8 cellular contexts compared by ENCODE assay signal in genomic region chr13:51803018-51803417, GRCh38. TPM values are rescaled to one million over a fixed set of nuclear protein-coding genes. Genes with fewer than 3 reads are reported as not detected.
A peak's percentile ranks its signal among the peaks of the same experiment; 100 is the strongest.
DNase-seq lines count a peak whose midpoint lies in the region; ATAC-seq and TF ChIP-seq lines count a peak whose summit lies in the region.

No MANE protein-coding gene starts in this region.

- no peak for TF ChIP-seq CTCF in adrenal gland (IDR thresholded peaks at IDR 0.05)
- TF ChIP-seq CTCF in thoracic aorta (IDR thresholded peaks at IDR 0.05), result no peak

- no peaks in the 10 kb centered on the region for H3K9me3 ChIP-seq in adrenal gland (replicated peaks in 1 of 3)
- no peaks in the 10 kb centered on the region for H3K9me3 ChIP-seq in thoracic aorta

- peaks cover 0 to 4% of the 10 kb centered on the region in 2 donors for H3K36me3 Mint-ChIP-seq in activated T-cell treated with anti-CD3 and anti-CD28 coated beads, Interleukin-2, amount 50 U/mL, for 72 hours (ENCODE audit: insufficient read depth in 2 of 2)

- H3K27me3 Mint-ChIP-seq in activated T-cell treated with anti-CD3 and anti-CD28 coated beads, Interleukin-2, amount 50 U/mL, for 72 hours (ENCODE audit: low read depth), result no peaks in the 10 kb centered on the region

- H3K36me3 ChIP-seq in adrenal gland (replicated peaks in 1 of 2), result no peaks in the 10 kb centered on the region
- H3K36me3 ChIP-seq in thoracic aorta, result no peaks in the 10 kb centered on the region

- intact Hi-C loops in adrenal gland (cut with DNase I), result no loop called here

- peak in 1 of 2 donors; percentile 0 for ATAC-seq in activated T-cell treated with anti-CD3 and anti-CD28 coated beads, Interleukin-2, amount 50 U/mL, for 72 hours (replicated peaks in 1 of 2)
- ATAC-seq in thoracic aorta (ENCODE audit: insufficient number of reproducible peaks, low FRiP score, low read depth), result no peak

- WGBS in adrenal gland, 4 donors, result 44 to 55% (median 50%) methylated on average over 4 to 5 of the region's 5 CpGs

- peaks cover 18 to 31% of the 10 kb centered on the region in 2 donors for H3K4me1 ChIP-seq in adrenal gland (replicated peaks in 1 of 2)
- H3K4me1 ChIP-seq in thoracic aorta (ENCODE audit: control insufficient read depth in 1 of 2, low read depth in 2 of 2), result peaks cover 25 to 57% of the 10 kb centered on the region in 2 donors

- peaks cover 47% of the 10 kb centered on the region for H3K4me1 Mint-ChIP-seq in activated T-cell treated with anti-CD3 and anti-CD28 coated beads, Interleukin-2, amount 50 U/mL, for 72 hours (ENCODE audit: low read depth)

- no peak for TF ChIP-seq POLR2A in adrenal gland (IDR thresholded peaks at IDR 0.05)

- H3K4me3 Mint-ChIP-seq in activated T-cell treated with anti-CD3 and anti-CD28 coated beads, Interleukin-2, amount 50 U/mL, for 72 hours, result peak overlapping the region; percentile 95 to 98

- no peaks in the 10 kb centered on the region for H3K9me3 Mint-ChIP-seq in activated T-cell treated with anti-CD3 and anti-CD28 coated beads, Interleukin-2, amount 50 U/mL, for 72 hours

- H3K27ac ChIP-seq in adrenal gland (peak overlapping the region; percentile 86 to 99 (median 96)), thoracic aorta (peak overlapping the region; percentile 97)

- no peaks in the 10 kb centered on the region for H3K27me3 ChIP-seq in adrenal gland
- no peaks in the 10 kb centered on the region for H3K27me3 ChIP-seq in thoracic aorta (replicated peaks; ENCODE audit: insufficient read depth)

- peak overlapping the region in 2 of 4 donors; percentile 55 to 83 for H3K4me3 ChIP-seq in adrenal gland
- peak overlapping the region; percentile 83 for H3K4me3 ChIP-seq in thoracic aorta

- DNase-seq in activated T-cell treated with anti-CD3 and anti-CD28 coated beads, Interleukin-2, amount 50 U/mL, for 72 hours, result no peak
- DNase-seq in activated T-cell treated with anti-CD3 and anti-CD28 coated beads, Interleukin-2, amount 50 U/mL, for 48 hours, result no peak
- DNase-seq in adrenal gland (peak in 1 of 7 donors; percentile 19), left kidney (ENCODE audit: low read depth, low spot score) (peak; percentile 53), thoracic aorta (ENCODE audit: low spot score) (no peak), NCI-H774 (lab: John Stamatoyannopoulos, UW) (no peak), UCSD-AML1 (lab: John Stamatoyannopoulos, UW; ENCODE audit: unreplicated experiment) (no peak), RKO (ENCODE audit: low spot score) (no peak)

- H3K27ac Mint-ChIP-seq in activated T-cell treated with anti-CD3 and anti-CD28 coated beads, Interleukin-2, amount 50 U/mL, for 72 hours, result peak overlapping the region; percentile 99

RNA-seq across cellular contexts. Expression of gene DHRS12, which starts 0.9 kb away (rescaled TPM):
- 1 to 10 TPM; 8.0 to 8.5 TPM for total RNA-seq in activated T-cell treated with anti-CD3 and anti-CD28 coated beads, Interleukin-2, amount 50 U/mL, for 72 hours
- 10 to 100 TPM in 4 of 8 donors, 1 to 10 TPM in 4; 4.3 to 16.6 (median 10.1) TPM for total RNA-seq in adrenal gland
- 10 to 100 TPM; 12.1 to 33.9 (median 28.6) TPM for polyA plus RNA-seq in adrenal gland
- total RNA-seq in thoracic aorta, result 10 to 100 TPM in 1 of 2 donors, 1 to 10 TPM in 1; 4.9 to 13.3 TPM

RNA-seq across cellular contexts. Expression of gene TMEM272, which starts 42.0 kb away (rescaled TPM):
- total RNA-seq in activated T-cell treated with anti-CD3 and anti-CD28 coated beads, Interleukin-2, amount 50 U/mL, for 72 hours, result under 1 TPM; 0.19 to 0.30 TPM
- total RNA-seq in adrenal gland (not detected), thoracic aorta (not detected)
- polyA plus RNA-seq in adrenal gland, result under 1 TPM in 2 of 3 donors, not detected in 1; 0.03 to 0.05 TPM

RNA-seq across cellular contexts. Expression of gene CCDC70, which starts 58.8 kb away (rescaled TPM):
- total RNA-seq in activated T-cell treated with anti-CD3 and anti-CD28 coated beads, Interleukin-2, amount 50 U/mL, for 72 hours, result under 1 TPM in 1 of 2 donors, not detected in 1; 0.22 TPM
- total RNA-seq in adrenal gland (not detected), thoracic aorta (not detected)
- not detected for polyA plus RNA-seq in adrenal gland
